8 cellular contexts compared by ENCODE assay signal in genomic region chr19:345320-345879, GRCh38. TPM values are rescaled to one million over a fixed set of nuclear protein-coding genes. Genes with fewer than 3 reads are reported as not detected.
DNase-seq lines count a peak whose midpoint lies in the region; ATAC-seq and TF ChIP-seq lines count a peak whose summit lies in the region.

No MANE protein-coding gene starts in this region.

- H3K36me3 ChIP-seq in left lung (no peaks in the 10 kb centered on the region), subcutaneous abdominal adipose tissue (ENCODE audit: control insufficient read depth in 5 of 5, insufficient read depth in 5 of 5, low read length in 5 of 5) (peaks cover 0 to 6% (median 0%) of the 10 kb centered on the region in 5 donors)

- H3K9me3 ChIP-seq in left lung = no peaks in the 10 kb centered on the region
- no peaks in the 10 kb centered on the region for H3K9me3 ChIP-seq in subcutaneous abdominal adipose tissue (ENCODE audit: control insufficient read depth in 5 of 5, low read length in 5 of 5)

- ATAC-seq in activated T-cell treated with anti-CD3 and anti-CD28 coated beads, Interleukin-2, amount 50 U/mL, for 4 hours = no peak
- no peak for ATAC-seq in activated naive CD8-positive, alpha-beta T cell treated with anti-CD3 and anti-CD28 coated beads, Interleukin-2, amount 10 ng/mL, durations not matched to agents 7 days and 5 days (ENCODE audit: low read depth)
- ATAC-seq in left lung = no peak
- no peak for ATAC-seq in GM21381 (IDR thresholded peaks at IDR 0.05; ENCODE audit: unreplicated experiment)
- ATAC-seq in left colon = no peak
- ATAC-seq in GM19463 (IDR thresholded peaks at IDR 0.05; ENCODE audit: unreplicated experiment) = no peak

- H3K4me3 ChIP-seq in left lung = peak overlapping the region; percentile 59 to 80
- peak overlapping the region in 4 of 5 donors; percentile 51 to 72 (median 66) for H3K4me3 ChIP-seq in subcutaneous abdominal adipose tissue (ENCODE audit: low read depth in 1 of 5, low read length in 5 of 5)

- H3K9me3 Mint-ChIP-seq in activated T-cell treated with anti-CD3 and anti-CD28 coated beads, Interleukin-2, amount 50 U/mL, for 4 hours = no peaks in the 10 kb centered on the region
- no peaks in the 10 kb centered on the region for H3K9me3 Mint-ChIP-seq in activated naive CD8-positive, alpha-beta T cell treated with anti-CD3 and anti-CD28 coated beads, Interleukin-2, amount 10 ng/mL, durations not matched to agents 7 days and 5 days

- intact Hi-C loops in left lung (cut with DNase I) (no loop called here), left colon (cut with DNase I, micrococcal nuclease) (no loop called here)

- H3K27me3 ChIP-seq in left lung (peaks cover 0 to 24% of the 10 kb centered on the region in 2 donors), subcutaneous abdominal adipose tissue (ENCODE audit: control insufficient read depth in 5 of 5, insufficient read depth in 4 of 5, low read length in 5 of 5) (no peaks in the 10 kb centered on the region)

- peak overlapping the region in 1 of 5 donors; percentile 56 for H3K9ac ChIP-seq in subcutaneous abdominal adipose tissue (ENCODE audit: low read length in 5 of 5)

- H3K27ac ChIP-seq in left lung (no peak overlapping the region), subcutaneous abdominal adipose tissue (ENCODE audit: low read depth, low read length) (no peak overlapping the region)

- peaks cover 4% of the 10 kb centered on the region for H3K27me3 Mint-ChIP-seq in activated T-cell treated with anti-CD3 and anti-CD28 coated beads, Interleukin-2, amount 50 U/mL, for 4 hours (ENCODE audit: low read depth)
- H3K27me3 Mint-ChIP-seq in activated naive CD8-positive, alpha-beta T cell treated with anti-CD3 and anti-CD28 coated beads, Interleukin-2, amount 10 ng/mL, durations not matched to agents 7 days and 5 days = peaks cover 9% of the 10 kb centered on the region

- H3K4me1 ChIP-seq in left lung (peaks cover 20 to 45% of the 10 kb centered on the region in 2 donors), subcutaneous abdominal adipose tissue (ENCODE audit: control insufficient read depth in 5 of 5, insufficient read depth in 5 of 5, low read length in 5 of 5) (peaks cover 10 to 42% (median 40%) of the 10 kb centered on the region in 5 donors)

- H3K36me3 Mint-ChIP-seq in activated T-cell treated with anti-CD3 and anti-CD28 coated beads, Interleukin-2, amount 50 U/mL, for 4 hours (ENCODE audit: insufficient read depth) = peaks cover 2% of the 10 kb centered on the region
- H3K36me3 Mint-ChIP-seq in activated naive CD8-positive, alpha-beta T cell treated with anti-CD3 and anti-CD28 coated beads, Interleukin-2, amount 10 ng/mL, durations not matched to agents 7 days and 5 days = peaks cover 6% of the 10 kb centered on the region

- POLR2A ChIA-PET in activated naive CD8-positive, alpha-beta T cell treated with anti-CD3 and anti-CD28 coated beads, Interleukin-2, amount 10 ng/mL, durations not matched to agents 7 days and 5 days (lab: Charles Lee) = no interaction called here

- no peak for DNase-seq in activated T-cell treated with anti-CD3 and anti-CD28 coated beads, Interleukin-2, amount 50 U/mL, for 4 hours
- no peak for DNase-seq in activated T-cell treated with anti-CD3 and anti-CD28 coated beads, Interleukin-2, amount 50 U/mL, for 48 hours
- no peak for DNase-seq in activated naive CD8-positive, alpha-beta T cell treated with anti-CD3 and anti-CD28 coated beads, Interleukin-2, amount 10 ng/mL, durations not matched to agents 7 days and 5 days
- no peak for DNase-seq in left lung
- DNase-seq in left colon = no peak

- peak overlapping the region; percentile 83 for H3K4me3 Mint-ChIP-seq in activated T-cell treated with anti-CD3 and anti-CD28 coated beads, Interleukin-2, amount 50 U/mL, for 4 hours
- H3K4me3 Mint-ChIP-seq in activated naive CD8-positive, alpha-beta T cell treated with anti-CD3 and anti-CD28 coated beads, Interleukin-2, amount 10 ng/mL, durations not matched to agents 7 days and 5 days = peak overlapping the region; percentile 80

- H3K27ac Mint-ChIP-seq in activated naive CD8-positive, alpha-beta T cell treated with anti-CD3 and anti-CD28 coated beads, Interleukin-2, amount 10 ng/mL, durations not matched to agents 7 days and 5 days = no peak overlapping the region

- peaks cover 42% of the 10 kb centered on the region for H3K4me1 Mint-ChIP-seq in activated T-cell treated with anti-CD3 and anti-CD28 coated beads, Interleukin-2, amount 50 U/mL, for 4 hours (ENCODE audit: low read depth)
- peaks cover 29% of the 10 kb centered on the region for H3K4me1 Mint-ChIP-seq in activated naive CD8-positive, alpha-beta T cell treated with anti-CD3 and anti-CD28 coated beads, Interleukin-2, amount 10 ng/mL, durations not matched to agents 7 days and 5 days

- no peak for TF ChIP-seq CTCF in left lung (IDR thresholded peaks at IDR 0.05)

RNA-seq across cellular contexts. Expression of gene MIER2, which starts 0.8 kb away (rescaled TPM):
- 10 to 100 TPM; 25.7 to 30.2 (median 28.7) TPM for total RNA-seq in activated T-cell treated with anti-CD3 and anti-CD28 coated beads, Interleukin-2, amount 50 U/mL, for 4 hours
- total RNA-seq in activated naive CD8-positive, alpha-beta T cell treated with anti-CD3 and anti-CD28 coated beads, Interleukin-2, amount 10 ng/mL, durations not matched to agents 7 days and 5 days = 10 to 100 TPM; 23.4 to 24.9 TPM
- total RNA-seq in left lung = 10 to 100 TPM; 24.8 to 41.6 TPM
- 10 to 100 TPM; 14.6 to 15.7 TPM for total RNA-seq in left colon

RNA-seq across cellular contexts. Expression of gene PLPP2, which starts 54.2 kb away (rescaled TPM):
- total RNA-seq in activated T-cell treated with anti-CD3 and anti-CD28 coated beads, Interleukin-2, amount 50 U/mL, for 4 hours = under 1 TPM; 0.40 to 0.63 (median 0.61) TPM
- total RNA-seq in activated naive CD8-positive, alpha-beta T cell treated with anti-CD3 and anti-CD28 coated beads, Interleukin-2, amount 10 ng/mL, durations not matched to agents 7 days and 5 days = not detected
- total RNA-seq in left lung (10 to 100 TPM in 1 of 2 donors, 1 to 10 TPM in 1; 3.2 to 13.8 TPM), left colon (100 to 1,000 TPM in 1 of 2 donors, 10 to 100 TPM in 1; 85.2 to 109 TPM)

Comparison
In these comparisons a context has a peak if more than half of its experiments do, and no peak if none do; other contexts are left out.
1. RNA of gene PLPP2, which starts 54.2 kb away (total RNA-seq): 85.2 to 109 TPM in left colon; 3.2 to 13.8 TPM in left lung, 0.40 to 0.63 TPM in activated T-cell treated with anti-CD3 and anti-CD28 coated beads, Interleukin-2, amount 50 U/mL, for 4 hours and not detected in activated naive CD8-positive, alpha-beta T cell treated with anti-CD3 and anti-CD28 coated beads, Interleukin-2, amount 10 ng/mL, durations not matched to agents 7 days and 5 days; every median in the first group is over 4 times any median in the second.